ENCODE assay signal across 16 cellular contexts in genomic region chr16:5642034-5642433, GRCh38.
DNase-seq lines count a peak whose midpoint lies in the region; TF ChIP-seq lines count a peak whose summit lies in the region.
"Had no signal": no experiment of that assay in that cellular context is flagged by ENCODE, and none has a peak within 500 bp of the region (broad histone marks: within the 10 kb centered on the region; RNA-seq: fewer than 3 reads in every experiment).

No MANE protein-coding gene starts in this region.

- no peaks in the 10 kb centered on the region for H3K4me1 ChIP-seq in Peyer's patch
- H3K4me1 ChIP-seq: A549, BLaER1 had no signal

- H3K4me3 Mint-ChIP-seq in nephron progenitor cell: no peak overlapping the region
- H3K4me3 Mint-ChIP-seq: CD4-positive, alpha-beta memory T cell; H9 had no signal

- H3K36me3 Mint-ChIP-seq in nephron progenitor cell (ENCODE audit: low read depth): no peaks in the 10 kb centered on the region
- H3K36me3 Mint-ChIP-seq: CD14-positive monocyte; CD4-positive, alpha-beta memory T cell had no signal

- H3K4me3 ChIP-seq in Peyer's patch: no peak overlapping the region
- H3K4me3 ChIP-seq: A549, BLaER1 had no signal

- no peak for TF ChIP-seq POLR2A in Peyer's patch (IDR thresholded peaks at IDR 0.05)

- TF ChIP-seq CTCF in nephron progenitor cell (IDR thresholded peaks at IDR 0.05): no peak
- TF ChIP-seq CTCF in Peyer's patch (IDR thresholded peaks at IDR 0.05): no peak

- H3K4me1 Mint-ChIP-seq in nephron progenitor cell: peaks cover 23% of the 10 kb centered on the region
- H3K4me1 Mint-ChIP-seq: CD14-positive monocyte; CD4-positive, alpha-beta memory T cell had no signal

- no peaks in the 10 kb centered on the region for H3K9me3 Mint-ChIP-seq in nephron progenitor cell
- H3K9me3 Mint-ChIP-seq: H9 had no signal

- no peak overlapping the region for H3K27ac ChIP-seq in Peyer's patch
- H3K27ac ChIP-seq: 22Rv1, A549, BLaER1 had no signal

- no peaks in the 10 kb centered on the region for H3K9me3 ChIP-seq in Peyer's patch
- H3K9me3 ChIP-seq: A549, BLaER1 had no signal

- H3K27ac Mint-ChIP-seq in nephron progenitor cell: peak overlapping the region; percentile 7
- H3K27ac Mint-ChIP-seq: CD14-positive monocyte; CD4-positive, alpha-beta memory T cell; H9 had no signal

- peaks cover 20% of the 10 kb centered on the region for H3K27me3 Mint-ChIP-seq in nephron progenitor cell (ENCODE audit: low read depth, poor library complexity)
- H3K27me3 Mint-ChIP-seq: CD4-positive, alpha-beta memory T cell had no signal

- DNase-seq in NCI-H1092 treated with DMSO at 0.1 percent for 48 hours (lab: John Stamatoyannopoulos, UW): peak; percentile 32
- DNase-seq in NCI-H1092 (lab: John Stamatoyannopoulos, UW): no peak
- peak; percentile 21 for DNase-seq in kidney tubule cell (ENCODE audit: low spot score)
- DNase-seq in nephron progenitor cell: no peak
- no peak for DNase-seq in Peyer's patch
- DNase-seq in stimulated activated CD4-positive, alpha-beta T cell treated with anti-CD3 and anti-CD28 coated beads, Interleukin-12 subunit alpha, Interleukin-12 subunit beta, amount 100 ng/mL, for 4 hours: no peak
- no peak for DNase-seq in SW 1271 (lab: John Stamatoyannopoulos, UW)
- DNase-seq: AML-193; Calu3; CD4-positive, alpha-beta memory T cell; GF-D8; H9 had no signal

- H3K27me3 ChIP-seq in Peyer's patch: no peaks in the 10 kb centered on the region
- H3K27me3 ChIP-seq: BLaER1 had no signal

- no peaks in the 10 kb centered on the region for H3K36me3 ChIP-seq in Peyer's patch
- H3K36me3 ChIP-seq: BLaER1 had no signal

Comparison
In these comparisons a context has a peak if more than half of its experiments do, and no peak if none do; other contexts are left out.
1. DNase-seq: peak in NCI-H1092 treated with DMSO at 0.1 percent for 48 hours (single experiment) and kidney tubule cell (single experiment); none in NCI-H1092 (single experiment), nephron progenitor cell (single experiment), Peyer's patch (0 of 3), stimulated activated CD4-positive, alpha-beta T cell treated with anti-CD3 and anti-CD28 coated beads, Interleukin-12 subunit alpha, Interleukin-12 subunit beta, amount 100 ng/mL, for 4 hours (single experiment) and SW 1271 (0 of 2).